Comparison of ENCODE assay signal across 23 cellular contexts in genomic region chr9:91985692-91986091, GRCh38.
"Had no signal": no experiment of that assay in that cellular context is flagged by ENCODE, and none has a peak within 500 bp of the region (broad histone marks: within the 10 kb centered on the region; RNA-seq: fewer than 3 reads in every experiment).

No MANE protein-coding gene starts in this region.

- H3K4me1 ChIP-seq: colonic mucosa, esophagus muscularis mucosa, esophagus squamous epithelium, foreskin keratinocyte, gastrocnemius medialis, gastroesophageal sphincter, heart left ventricle, heart right ventricle had no signal

- H3K36me3 ChIP-seq: colonic mucosa, esophagus muscularis mucosa, esophagus squamous epithelium, gastrocnemius medialis, gastroesophageal sphincter, heart left ventricle, heart right ventricle had no signal

- H3K4me3 ChIP-seq: colonic mucosa, coronary artery, dorsolateral prefrontal cortex, esophagus muscularis mucosa, esophagus squamous epithelium, gastrocnemius medialis, gastroesophageal sphincter, heart left ventricle, heart right ventricle had no signal

- H3K27ac ChIP-seq: colonic mucosa, coronary artery, dorsolateral prefrontal cortex, epithelial cell of prostate, esophagus muscularis mucosa, esophagus squamous epithelium, foreskin keratinocyte, gastrocnemius medialis, gastroesophageal sphincter, heart left ventricle, heart right ventricle had no signal

- DNase-seq: colonic mucosa; cortex of kidney; dermis blood vessel endothelial cell; dorsolateral prefrontal cortex; effector CD4-positive, alpha-beta T cell; effector CD8-positive, alpha-beta T cell; effector memory CD4-positive, alpha-beta T cell; effector memory CD8-positive, alpha-beta T cell; endodermal cell; erythroblast; esophagus squamous epithelium; foreskin fibroblast; foreskin keratinocyte; foreskin melanocyte; gastrocnemius medialis; glutamatergic neuron; head of caudate nucleus; heart left ventricle; heart right ventricle had no signal

- H3K9me3 ChIP-seq: colonic mucosa, esophagus squamous epithelium, gastrocnemius medialis had no signal
